1 cellular context compared by ENCODE assay signal in the genomic region with DNA sequence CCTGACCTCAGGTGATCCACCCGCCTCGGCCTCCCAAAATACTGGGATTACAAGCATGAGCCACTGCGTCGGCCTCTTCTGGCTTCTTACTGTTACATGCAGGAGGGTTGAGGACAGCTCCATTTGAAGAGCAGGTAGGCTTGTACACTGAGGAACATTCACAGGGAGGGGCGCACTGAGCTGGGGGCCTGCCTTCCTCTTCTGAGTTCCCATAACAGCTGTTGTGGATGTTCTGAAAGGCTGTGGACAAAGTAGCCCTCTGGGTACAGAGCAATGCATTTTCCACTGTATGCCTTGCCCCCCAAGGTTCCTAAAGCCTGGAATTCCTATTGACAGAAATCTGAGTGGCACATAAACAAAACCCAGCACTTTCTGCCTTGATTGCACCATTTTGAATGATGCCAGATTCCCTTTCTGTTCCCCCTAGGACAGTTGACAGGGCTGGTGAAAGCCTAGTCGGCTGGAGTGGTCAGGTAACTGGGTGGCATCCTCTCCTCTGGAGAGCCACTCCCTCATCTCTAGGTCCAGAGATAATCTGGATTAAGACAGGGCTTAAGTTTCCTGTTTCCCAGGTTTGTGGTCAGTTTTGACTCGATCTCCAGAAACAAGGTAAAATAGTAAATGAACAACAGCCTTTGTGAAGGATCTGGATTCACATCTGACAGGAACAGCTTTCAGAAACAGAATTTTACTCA.
TF ChIP-seq lines count a peak whose summit lies in the region.

No MANE protein-coding gene starts in this region.

TF ChIP-seq in HepG2, 621 proteins besides CTCF, POLR2A, EP300 and RAD21:
- no peak for TF ChIP-seq SNRNP70 (IDR thresholded peaks at IDR 0.05; ENCODE audit: low read depth, low read length)
- TF ChIP-seq, protein P1, sequence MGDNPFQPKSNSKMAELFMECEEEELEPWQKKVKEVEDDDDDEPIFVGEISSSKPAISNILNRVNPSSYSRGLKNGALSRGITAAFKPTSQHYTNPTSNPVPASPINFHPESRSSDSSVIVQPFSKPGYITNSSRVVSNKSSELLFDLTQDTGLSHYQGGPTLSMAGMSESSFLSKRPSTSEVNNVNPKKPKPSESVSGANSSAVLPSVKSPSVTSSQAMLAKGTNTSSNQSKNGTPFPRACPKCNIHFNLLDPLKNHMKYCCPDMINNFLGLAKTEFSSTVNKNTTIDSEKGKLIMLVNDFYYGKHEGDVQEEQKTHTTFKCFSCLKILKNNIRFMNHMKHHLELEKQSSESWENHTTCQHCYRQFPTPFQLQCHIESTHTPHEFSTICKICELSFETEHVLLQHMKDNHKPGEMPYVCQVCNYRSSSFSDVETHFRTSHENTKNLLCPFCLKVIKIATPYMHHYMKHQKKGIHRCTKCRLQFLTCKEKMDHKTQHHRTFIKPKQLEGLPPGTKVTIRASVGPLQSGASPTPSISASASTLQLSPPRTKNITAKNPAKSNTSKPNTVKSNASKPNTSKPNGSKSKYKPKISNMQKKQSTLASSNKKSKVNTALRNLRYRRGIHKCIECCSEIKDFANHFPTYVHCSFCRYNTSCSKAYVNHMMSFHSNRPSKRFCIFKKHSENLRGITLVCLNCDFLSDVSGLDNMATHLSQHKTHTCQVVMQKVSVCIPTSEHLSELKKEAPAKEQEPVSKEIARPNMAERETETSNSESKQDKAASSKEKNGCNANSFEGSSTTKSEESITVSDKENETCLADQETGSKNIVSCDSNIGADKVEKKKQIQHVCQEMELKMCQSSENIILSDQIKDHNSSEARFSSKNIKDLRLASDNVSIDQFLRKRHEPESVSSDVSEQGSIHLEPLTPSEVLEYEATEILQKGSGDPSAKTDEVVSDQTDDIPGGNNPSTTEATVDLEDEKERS (CRISPR knock-in tag; IDR thresholded peaks at IDR 0.05), result no peak
- TF ChIP-seq AKAP8 (CRISPR knock-in tag; IDR thresholded peaks at IDR 0.05), result no peak
- TF ChIP-seq, protein P2, sequence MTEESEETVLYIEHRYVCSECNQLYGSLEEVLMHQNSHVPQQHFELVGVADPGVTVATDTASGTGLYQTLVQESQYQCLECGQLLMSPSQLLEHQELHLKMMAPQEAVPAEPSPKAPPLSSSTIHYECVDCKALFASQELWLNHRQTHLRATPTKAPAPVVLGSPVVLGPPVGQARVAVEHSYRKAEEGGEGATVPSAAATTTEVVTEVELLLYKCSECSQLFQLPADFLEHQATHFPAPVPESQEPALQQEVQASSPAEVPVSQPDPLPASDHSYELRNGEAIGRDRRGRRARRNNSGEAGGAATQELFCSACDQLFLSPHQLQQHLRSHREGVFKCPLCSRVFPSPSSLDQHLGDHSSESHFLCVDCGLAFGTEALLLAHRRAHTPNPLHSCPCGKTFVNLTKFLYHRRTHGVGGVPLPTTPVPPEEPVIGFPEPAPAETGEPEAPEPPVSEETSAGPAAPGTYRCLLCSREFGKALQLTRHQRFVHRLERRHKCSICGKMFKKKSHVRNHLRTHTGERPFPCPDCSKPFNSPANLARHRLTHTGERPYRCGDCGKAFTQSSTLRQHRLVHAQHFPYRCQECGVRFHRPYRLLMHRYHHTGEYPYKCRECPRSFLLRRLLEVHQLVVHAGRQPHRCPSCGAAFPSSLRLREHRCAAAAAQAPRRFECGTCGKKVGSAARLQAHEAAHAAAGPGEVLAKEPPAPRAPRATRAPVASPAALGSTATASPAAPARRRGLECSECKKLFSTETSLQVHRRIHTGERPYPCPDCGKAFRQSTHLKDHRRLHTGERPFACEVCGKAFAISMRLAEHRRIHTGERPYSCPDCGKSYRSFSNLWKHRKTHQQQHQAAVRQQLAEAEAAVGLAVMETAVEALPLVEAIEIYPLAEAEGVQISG (CRISPR knock-in tag; IDR thresholded peaks at IDR 0.05), result no peak
- no peak for TF ChIP-seq RFXANK (CRISPR knock-in tag; IDR thresholded peaks at IDR 0.05)
- no peak for TF ChIP-seq TGIF2 (CRISPR knock-in tag; IDR thresholded peaks at IDR 0.05)
- no peak for TF ChIP-seq ZNF354B (CRISPR knock-in tag; IDR thresholded peaks at IDR 0.05)
- TF ChIP-seq GATAD2A (CRISPR knock-in tag; IDR thresholded peaks at IDR 0.05), result no peak
- TF ChIP-seq, protein P3, sequence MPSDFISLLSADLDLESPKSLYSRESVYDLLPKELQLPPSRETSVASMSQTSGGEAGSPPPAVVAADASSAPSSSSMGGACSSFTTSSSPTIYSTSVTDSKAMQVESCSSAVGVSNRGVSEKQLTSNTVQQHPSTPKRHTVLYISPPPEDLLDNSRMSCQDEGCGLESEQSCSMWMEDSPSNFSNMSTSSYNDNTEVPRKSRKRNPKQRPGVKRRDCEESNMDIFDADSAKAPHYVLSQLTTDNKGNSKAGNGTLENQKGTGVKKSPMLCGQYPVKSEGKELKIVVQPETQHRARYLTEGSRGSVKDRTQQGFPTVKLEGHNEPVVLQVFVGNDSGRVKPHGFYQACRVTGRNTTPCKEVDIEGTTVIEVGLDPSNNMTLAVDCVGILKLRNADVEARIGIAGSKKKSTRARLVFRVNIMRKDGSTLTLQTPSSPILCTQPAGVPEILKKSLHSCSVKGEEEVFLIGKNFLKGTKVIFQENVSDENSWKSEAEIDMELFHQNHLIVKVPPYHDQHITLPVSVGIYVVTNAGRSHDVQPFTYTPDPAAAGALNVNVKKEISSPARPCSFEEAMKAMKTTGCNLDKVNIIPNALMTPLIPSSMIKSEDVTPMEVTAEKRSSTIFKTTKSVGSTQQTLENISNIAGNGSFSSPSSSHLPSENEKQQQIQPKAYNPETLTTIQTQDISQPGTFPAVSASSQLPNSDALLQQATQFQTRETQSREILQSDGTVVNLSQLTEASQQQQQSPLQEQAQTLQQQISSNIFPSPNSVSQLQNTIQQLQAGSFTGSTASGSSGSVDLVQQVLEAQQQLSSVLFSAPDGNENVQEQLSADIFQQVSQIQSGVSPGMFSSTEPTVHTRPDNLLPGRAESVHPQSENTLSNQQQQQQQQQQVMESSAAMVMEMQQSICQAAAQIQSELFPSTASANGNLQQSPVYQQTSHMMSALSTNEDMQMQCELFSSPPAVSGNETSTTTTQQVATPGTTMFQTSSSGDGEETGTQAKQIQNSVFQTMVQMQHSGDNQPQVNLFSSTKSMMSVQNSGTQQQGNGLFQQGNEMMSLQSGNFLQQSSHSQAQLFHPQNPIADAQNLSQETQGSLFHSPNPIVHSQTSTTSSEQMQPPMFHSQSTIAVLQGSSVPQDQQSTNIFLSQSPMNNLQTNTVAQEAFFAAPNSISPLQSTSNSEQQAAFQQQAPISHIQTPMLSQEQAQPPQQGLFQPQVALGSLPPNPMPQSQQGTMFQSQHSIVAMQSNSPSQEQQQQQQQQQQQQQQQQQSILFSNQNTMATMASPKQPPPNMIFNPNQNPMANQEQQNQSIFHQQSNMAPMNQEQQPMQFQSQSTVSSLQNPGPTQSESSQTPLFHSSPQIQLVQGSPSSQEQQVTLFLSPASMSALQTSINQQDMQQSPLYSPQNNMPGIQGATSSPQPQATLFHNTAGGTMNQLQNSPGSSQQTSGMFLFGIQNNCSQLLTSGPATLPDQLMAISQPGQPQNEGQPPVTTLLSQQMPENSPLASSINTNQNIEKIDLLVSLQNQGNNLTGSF (CRISPR knock-in tag; IDR thresholded peaks at IDR 0.05), result no peak
- TF ChIP-seq, protein P4, sequence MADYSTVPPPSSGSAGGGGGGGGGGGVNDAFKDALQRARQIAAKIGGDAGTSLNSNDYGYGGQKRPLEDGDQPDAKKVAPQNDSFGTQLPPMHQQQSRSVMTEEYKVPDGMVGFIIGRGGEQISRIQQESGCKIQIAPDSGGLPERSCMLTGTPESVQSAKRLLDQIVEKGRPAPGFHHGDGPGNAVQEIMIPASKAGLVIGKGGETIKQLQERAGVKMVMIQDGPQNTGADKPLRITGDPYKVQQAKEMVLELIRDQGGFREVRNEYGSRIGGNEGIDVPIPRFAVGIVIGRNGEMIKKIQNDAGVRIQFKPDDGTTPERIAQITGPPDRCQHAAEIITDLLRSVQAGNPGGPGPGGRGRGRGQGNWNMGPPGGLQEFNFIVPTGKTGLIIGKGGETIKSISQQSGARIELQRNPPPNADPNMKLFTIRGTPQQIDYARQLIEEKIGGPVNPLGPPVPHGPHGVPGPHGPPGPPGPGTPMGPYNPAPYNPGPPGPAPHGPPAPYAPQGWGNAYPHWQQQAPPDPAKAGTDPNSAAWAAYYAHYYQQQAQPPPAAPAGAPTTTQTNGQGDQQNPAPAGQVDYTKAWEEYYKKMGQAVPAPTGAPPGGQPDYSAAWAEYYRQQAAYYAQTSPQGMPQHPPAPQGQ (CRISPR knock-in tag; IDR thresholded peaks at IDR 0.05; ENCODE audit: borderline replicate concordance), result no peak
- no peak for TF ChIP-seq HCFC1 (IDR thresholded peaks at IDR 0.05; ENCODE audit: low read depth, low read length)
- TF ChIP-seq ZNF292 (CRISPR knock-in tag; IDR thresholded peaks at IDR 0.05; ENCODE audit: borderline replicate concordance, low read depth), result no peak
- TF ChIP-seq ZSCAN30 (CRISPR knock-in tag; IDR thresholded peaks at IDR 0.05), result no peak
- TF ChIP-seq, protein P5, sequence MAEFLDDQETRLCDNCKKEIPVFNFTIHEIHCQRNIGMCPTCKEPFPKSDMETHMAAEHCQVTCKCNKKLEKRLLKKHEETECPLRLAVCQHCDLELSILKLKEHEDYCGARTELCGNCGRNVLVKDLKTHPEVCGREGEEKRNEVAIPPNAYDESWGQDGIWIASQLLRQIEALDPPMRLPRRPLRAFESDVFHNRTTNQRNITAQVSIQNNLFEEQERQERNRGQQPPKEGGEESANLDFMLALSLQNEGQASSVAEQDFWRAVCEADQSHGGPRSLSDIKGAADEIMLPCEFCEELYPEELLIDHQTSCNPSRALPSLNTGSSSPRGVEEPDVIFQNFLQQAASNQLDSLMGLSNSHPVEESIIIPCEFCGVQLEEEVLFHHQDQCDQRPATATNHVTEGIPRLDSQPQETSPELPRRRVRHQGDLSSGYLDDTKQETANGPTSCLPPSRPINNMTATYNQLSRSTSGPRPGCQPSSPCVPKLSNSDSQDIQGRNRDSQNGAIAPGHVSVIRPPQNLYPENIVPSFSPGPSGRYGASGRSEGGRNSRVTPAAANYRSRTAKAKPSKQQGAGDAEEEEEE (CRISPR knock-in tag; IDR thresholded peaks at IDR 0.05; ENCODE audit: borderline replicate concordance), result no peak
- TF ChIP-seq POLR2AphosphoS5 (IDR thresholded peaks at IDR 0.05; ENCODE audit: low read depth, low read length), result no peak
- no peak for TF ChIP-seq NFIC (IDR thresholded peaks at IDR 0.05; ENCODE audit: low read length)
